Comparison of ENCODE assay signal across 9 cellular contexts in genomic region chr16:15446901-15447300, GRCh38. TPM values are rescaled to one million over a fixed set of nuclear protein-coding genes. Genes with fewer than 3 reads are reported as not detected.
"Had no signal": no experiment of that assay in that cellular context is flagged by ENCODE, and none has a peak within 500 bp of the region (broad histone marks: within the 10 kb centered on the region; RNA-seq: fewer than 3 reads in every experiment).

No MANE protein-coding gene starts in this region.

- H3K36me3 Mint-ChIP-seq: IgD-negative memory B cell had no signal

- H3K4me1 Mint-ChIP-seq: IgD-negative memory B cell had no signal

- H3K9ac ChIP-seq: KMS-11 had no signal

- H3K4me3 Mint-ChIP-seq: IgD-negative memory B cell had no signal

- H3K27ac ChIP-seq: HL-60, KMS-11 had no signal

- FAIRE-seq: HTR-8/SVneo had no signal

- H3K4me2 ChIP-seq: KMS-11 had no signal

- DNase-seq: IMR-90, KBM-7, KG1 had no signal

- H3K27ac Mint-ChIP-seq: IgD-negative memory B cell had no signal

RNA-seq across cellular contexts. Expression of gene MPV17L, which starts 51.3 kb away (rescaled TPM):
- total RNA-seq: HT-29, HT1080, IMR-90 had no signal
